ENCODE assay signal across 8 cellular contexts in genomic region chr10:101018600-101019439, GRCh38. TPM values are rescaled to one million over a fixed set of nuclear protein-coding genes. Genes with fewer than 3 reads are reported as not detected.
DNase-seq lines count a peak whose midpoint lies in the region; ATAC-seq and TF ChIP-seq lines count a peak whose summit lies in the region.

No MANE protein-coding gene starts in this region.

- H3K4me3 ChIP-seq in fibroblast of villous mesenchyme (ENCODE audit: low read depth, low read length) (no peak overlapping the region), thoracic aorta (peak overlapping the region; percentile 20)

- H3K27ac Mint-ChIP-seq in activated T-helper 2 cell treated with anti-CD3 and anti-CD28 coated beads, Interferon-gamma antibody, Interleukin-2, Interleukin-4, amounts not matched to agents 10 μg/mL and 5 μg/mL and 100 μg/mL, durations not matched to agents 14 hours and 24 hours and 36 hours = no peak overlapping the region
- no peak overlapping the region for H3K27ac Mint-ChIP-seq in neural crest cell (ENCODE audit: unreplicated experiment)

- DNase-seq in Caki2 (ENCODE audit: low read depth) (peak; percentile 46), HPDE6-E6E7 (ENCODE audit: extremely low spot score) (peak; percentile 80), RPMI7951 (ENCODE audit: low read depth) (peak; percentile 76), fibroblast of villous mesenchyme (ENCODE audit: low read depth) (peak; percentile 77), neural crest cell (ENCODE audit: low read depth, low spot score) (peak; percentile 88), thoracic aorta (ENCODE audit: low spot score) (peak; percentile 36), NCI-H128 (lab: John Stamatoyannopoulos, UW; ENCODE audit: unreplicated experiment) (no peak)
- DNase-seq in activated T-helper 2 cell treated with anti-CD3 and anti-CD28 coated beads, Interferon-gamma antibody, Interleukin-2, Interleukin-4, amounts not matched to agents 10 μg/mL and 5 μg/mL and 100 μg/mL, durations not matched to agents 14 hours and 24 hours and 36 hours (ENCODE audit: low spot score) = peak; percentile 71

- H3K4me1 Mint-ChIP-seq in activated T-helper 2 cell treated with anti-CD3 and anti-CD28 coated beads, Interferon-gamma antibody, Interleukin-2, Interleukin-4, amounts not matched to agents 10 μg/mL and 5 μg/mL and 100 μg/mL, durations not matched to agents 14 hours and 24 hours and 36 hours (ENCODE audit: low read depth) = peaks cover 18% of the 10 kb centered on the region
- peaks cover 10% of the 10 kb centered on the region for H3K4me1 Mint-ChIP-seq in neural crest cell

- in situ Hi-C loops in Caki2 (cut with HindIII; ENCODE audit: low pct_unique_long_range_greater_than_20kb, low sequenced_read_pairs) = no loop called here

- H3K4me1 ChIP-seq in thoracic aorta (ENCODE audit: control insufficient read depth in 1 of 2, low read depth in 2 of 2) = peaks cover 0 to 4% of the 10 kb centered on the region in 2 donors

- no peaks in the 10 kb centered on the region for H3K9me3 ChIP-seq in thoracic aorta

- peaks cover 30% of the 10 kb centered on the region for H3K27me3 Mint-ChIP-seq in activated T-helper 2 cell treated with anti-CD3 and anti-CD28 coated beads, Interferon-gamma antibody, Interleukin-2, Interleukin-4, amounts not matched to agents 10 μg/mL and 5 μg/mL and 100 μg/mL, durations not matched to agents 14 hours and 24 hours and 36 hours (ENCODE audit: low read depth)
- peaks cover 72% of the 10 kb centered on the region for H3K27me3 Mint-ChIP-seq in neural crest cell (ENCODE audit: low read depth)

- intact Hi-C loops in activated T-helper 2 cell treated with anti-CD3 and anti-CD28 coated beads, Interferon-gamma antibody, Interleukin-2, Interleukin-4, amounts not matched to agents 10 μg/mL and 5 μg/mL and 100 μg/mL, durations not matched to agents 14 hours and 24 hours and 36 hours (cut with micrococcal nuclease) = loop anchor here (2.0 kb wide), 1 partner anchor 48 kb away; no protein-coding TSS in a partner anchor

- H3K9me3 Mint-ChIP-seq in activated T-helper 2 cell treated with anti-CD3 and anti-CD28 coated beads, Interferon-gamma antibody, Interleukin-2, Interleukin-4, amounts not matched to agents 10 μg/mL and 5 μg/mL and 100 μg/mL, durations not matched to agents 14 hours and 24 hours and 36 hours = no peaks in the 10 kb centered on the region
- H3K9me3 Mint-ChIP-seq in neural crest cell = no peaks in the 10 kb centered on the region

- no peak overlapping the region for H3K4me3 Mint-ChIP-seq in activated T-helper 2 cell treated with anti-CD3 and anti-CD28 coated beads, Interferon-gamma antibody, Interleukin-2, Interleukin-4, amounts not matched to agents 10 μg/mL and 5 μg/mL and 100 μg/mL, durations not matched to agents 14 hours and 24 hours and 36 hours (ENCODE audit: low read depth)
- no peak overlapping the region for H3K4me3 Mint-ChIP-seq in neural crest cell

- ATAC-seq in thoracic aorta (ENCODE audit: insufficient number of reproducible peaks, low FRiP score, low read depth) = no peak

- H3K27me3 ChIP-seq in thoracic aorta (replicated peaks; ENCODE audit: insufficient read depth) = no peaks in the 10 kb centered on the region

- H3K36me3 ChIP-seq in thoracic aorta = no peaks in the 10 kb centered on the region

- peak; percentile 78 for TF ChIP-seq CTCF in fibroblast of villous mesenchyme (IDR thresholded peaks at IDR 0.05; ENCODE audit: insufficient read depth, low read depth, low read length)
- TF ChIP-seq CTCF in neural crest cell (conservative IDR thresholded peaks at IDR 0.05) = peak; percentile 78
- peak; percentile 66 for TF ChIP-seq CTCF in thoracic aorta (IDR thresholded peaks at IDR 0.05)

- no peak overlapping the region for H3K27ac ChIP-seq in thoracic aorta

- H3K36me3 Mint-ChIP-seq in activated T-helper 2 cell treated with anti-CD3 and anti-CD28 coated beads, Interferon-gamma antibody, Interleukin-2, Interleukin-4, amounts not matched to agents 10 μg/mL and 5 μg/mL and 100 μg/mL, durations not matched to agents 14 hours and 24 hours and 36 hours (ENCODE audit: low read depth) = no peaks in the 10 kb centered on the region
- H3K36me3 Mint-ChIP-seq in neural crest cell (ENCODE audit: low read depth) = no peaks in the 10 kb centered on the region

RNA-seq across cellular contexts. Expression of gene PDZD7, which starts 12.1 kb away (rescaled TPM):
- 0.51 and 5.3 TPM in 2 replicates for total RNA-seq in Caki2 (2014; rRNA removed; shearing (Covaris generic); ENCODE audit: low replicate concordance)
- 2.0 and 2.8 TPM in 2 replicates for total RNA-seq in RPMI7951 (2014; rRNA removed; shearing (Covaris generic))
- 0.53 and 0.64 TPM in 2 replicates for total RNA-seq in activated T-helper 2 cell treated with anti-CD3 and anti-CD28 coated beads, Interferon-gamma antibody, Interleukin-2, Interleukin-4, amounts not matched to agents 10 μg/mL and 5 μg/mL and 100 μg/mL, durations not matched to agents 14 hours and 24 hours and 36 hours
- total RNA-seq in fibroblast of villous mesenchyme (1.7 and 1.9 TPM in 2 replicates), neural crest cell (0.50 and 0.68 TPM in 2 replicates), thoracic aorta (1 to 10 TPM in 1 of 2 donors, under 1 TPM in 1; 0.14 to 1.1 TPM)

RNA-seq across cellular contexts. Expression of gene SFXN3, which starts 12.2 kb away (rescaled TPM):
- total RNA-seq in Caki2 (2014; rRNA removed; shearing (Covaris generic); ENCODE audit: low replicate concordance) = 46.5 and 48.4 TPM in 2 replicates
- total RNA-seq in RPMI7951 (2014; rRNA removed; shearing (Covaris generic)) = 115 and 125 TPM in 2 replicates
- 41.3 and 44.3 TPM in 2 replicates for total RNA-seq in activated T-helper 2 cell treated with anti-CD3 and anti-CD28 coated beads, Interferon-gamma antibody, Interleukin-2, Interleukin-4, amounts not matched to agents 10 μg/mL and 5 μg/mL and 100 μg/mL, durations not matched to agents 14 hours and 24 hours and 36 hours
- total RNA-seq in fibroblast of villous mesenchyme = 81.6 and 97.0 TPM in 2 replicates
- total RNA-seq in neural crest cell = 1.9 and 2.1 TPM in 2 replicates
- total RNA-seq in thoracic aorta = 100 to 1,000 TPM; 136 to 206 TPM

RNA-seq across cellular contexts. Expression of gene LZTS2, which starts 19.2 kb away (rescaled TPM):
- total RNA-seq in Caki2 (2014; rRNA removed; shearing (Covaris generic); ENCODE audit: low replicate concordance) = 35.5 and 37.2 TPM in 2 replicates
- 20.3 and 29.7 TPM in 2 replicates for total RNA-seq in RPMI7951 (2014; rRNA removed; shearing (Covaris generic))
- total RNA-seq in activated T-helper 2 cell treated with anti-CD3 and anti-CD28 coated beads, Interferon-gamma antibody, Interleukin-2, Interleukin-4, amounts not matched to agents 10 μg/mL and 5 μg/mL and 100 μg/mL, durations not matched to agents 14 hours and 24 hours and 36 hours = 19.2 and 22.2 TPM in 2 replicates
- 87.7 and 134 TPM in 2 replicates for total RNA-seq in fibroblast of villous mesenchyme
- total RNA-seq in neural crest cell = 70.8 and 71.0 TPM in 2 replicates
- total RNA-seq in thoracic aorta = 100 to 1,000 TPM; 127 to 165 TPM

RNA-seq across cellular contexts. Expression of gene TWNK, which starts 31.5 kb away (rescaled TPM):
- total RNA-seq in Caki2 (2014; rRNA removed; shearing (Covaris generic); ENCODE audit: low replicate concordance) = 5.2 and 10.7 TPM in 2 replicates
- total RNA-seq in RPMI7951 (2014; rRNA removed; shearing (Covaris generic)) = 6.4 and 7.8 TPM in 2 replicates
- 25.9 and 27.2 TPM in 2 replicates for total RNA-seq in activated T-helper 2 cell treated with anti-CD3 and anti-CD28 coated beads, Interferon-gamma antibody, Interleukin-2, Interleukin-4, amounts not matched to agents 10 μg/mL and 5 μg/mL and 100 μg/mL, durations not matched to agents 14 hours and 24 hours and 36 hours
- total RNA-seq in fibroblast of villous mesenchyme (3.2 and 3.9 TPM in 2 replicates), neural crest cell (14.3 and 14.6 TPM in 2 replicates), thoracic aorta (10 to 100 TPM in 1 of 2 donors, 1 to 10 TPM in 1; 5.3 to 16.6 TPM)

RNA-seq across cellular contexts. Expression of gene MRPL43, which starts 31.5 kb away (rescaled TPM):
- 123 and 128 TPM in 2 replicates for total RNA-seq in Caki2 (2014; rRNA removed; shearing (Covaris generic); ENCODE audit: low replicate concordance)
- total RNA-seq in RPMI7951 (2014; rRNA removed; shearing (Covaris generic)) = 79.8 and 86.3 TPM in 2 replicates
- 62.7 TPM in 2 replicates for total RNA-seq in activated T-helper 2 cell treated with anti-CD3 and anti-CD28 coated beads, Interferon-gamma antibody, Interleukin-2, Interleukin-4, amounts not matched to agents 10 μg/mL and 5 μg/mL and 100 μg/mL, durations not matched to agents 14 hours and 24 hours and 36 hours
- total RNA-seq in fibroblast of villous mesenchyme (51.8 and 67.3 TPM in 2 replicates), neural crest cell (62.9 and 64.0 TPM in 2 replicates), thoracic aorta (10 to 100 TPM; 51.9 to 56.6 TPM)

Comparison
In these comparisons a context has a peak if more than half of its experiments do, and no peak if none do; other contexts are left out.
1. RNA of gene SFXN3, which starts 12.2 kb away (total RNA-seq): 136 to 206 TPM in thoracic aorta, 115 to 125 TPM in RPMI7951, 81.6 to 97.0 TPM in fibroblast of villous mesenchyme, 46.5 to 48.4 TPM in Caki2 and 41.3 to 44.3 TPM in activated T-helper 2 cell treated with anti-CD3 and anti-CD28 coated beads, Interferon-gamma antibody, Interleukin-2, Interleukin-4, amounts not matched to agents 10 μg/mL and 5 μg/mL and 100 μg/mL, durations not matched to agents 14 hours and 24 hours and 36 hours; 1.9 to 2.1 TPM in neural crest cell; every median in the first group is over 10 times any median in the second.
2. Peak in every context shown above with its lines, with median percentiles within 50 percentile points of each other: CTCF ChIP-seq.